ENCODE assay signal across 9 cellular contexts in genomic region chr2:164871404-164871803, GRCh38.
"Had no signal": no experiment of that assay in that cellular context is flagged by ENCODE, and none has a peak within 500 bp of the region (broad histone marks: within the 10 kb centered on the region; RNA-seq: fewer than 3 reads in every experiment).

No MANE protein-coding gene starts in this region.

- H2AFZ ChIP-seq: GM23248 had no signal

- ATAC-seq: HCT116, K562 had no signal

- H3K9ac ChIP-seq: GM23248 had no signal

- H3K36me3 ChIP-seq: HAP-1 had no signal

- DNase-seq: GM23248, GOT3, H7, HFFc6, IMR-90 had no signal

- H3K9me3 ChIP-seq: HAP-1 had no signal

- H3K27ac ChIP-seq: GM23248, HL-60 had no signal

- H3K4me3 ChIP-seq: GM23248, HAP-1, K562 had no signal

- FAIRE-seq: K562 had no signal
